ENCODE assay signal across 1 cellular context in the genomic region with DNA sequence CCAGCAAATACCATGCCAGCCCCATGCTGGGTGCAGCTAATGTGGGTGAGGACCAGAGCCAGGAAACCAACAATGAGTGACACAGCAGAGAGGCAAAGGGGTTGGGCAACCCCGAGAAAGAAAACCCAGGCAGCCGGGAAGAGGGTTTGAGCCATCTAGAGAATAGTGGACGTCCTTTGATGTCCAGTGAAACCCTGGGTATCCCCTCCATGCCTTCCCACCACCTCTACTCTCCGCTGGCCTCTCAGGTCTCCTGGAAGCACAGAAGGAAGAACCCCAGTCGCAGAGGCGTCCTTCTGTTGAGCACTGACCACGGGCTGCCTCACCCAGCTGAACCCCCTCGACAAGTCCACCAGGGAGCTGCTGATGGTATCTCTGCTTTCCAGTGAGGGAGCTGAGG.
TF ChIP-seq lines count a peak whose summit lies in the region.

No MANE protein-coding gene starts in this region.

TF ChIP-seq in HepG2, 621 proteins besides CTCF, POLR2A, EP300 and RAD21 (continued from another document):
- TF ChIP-seq, protein P1, sequence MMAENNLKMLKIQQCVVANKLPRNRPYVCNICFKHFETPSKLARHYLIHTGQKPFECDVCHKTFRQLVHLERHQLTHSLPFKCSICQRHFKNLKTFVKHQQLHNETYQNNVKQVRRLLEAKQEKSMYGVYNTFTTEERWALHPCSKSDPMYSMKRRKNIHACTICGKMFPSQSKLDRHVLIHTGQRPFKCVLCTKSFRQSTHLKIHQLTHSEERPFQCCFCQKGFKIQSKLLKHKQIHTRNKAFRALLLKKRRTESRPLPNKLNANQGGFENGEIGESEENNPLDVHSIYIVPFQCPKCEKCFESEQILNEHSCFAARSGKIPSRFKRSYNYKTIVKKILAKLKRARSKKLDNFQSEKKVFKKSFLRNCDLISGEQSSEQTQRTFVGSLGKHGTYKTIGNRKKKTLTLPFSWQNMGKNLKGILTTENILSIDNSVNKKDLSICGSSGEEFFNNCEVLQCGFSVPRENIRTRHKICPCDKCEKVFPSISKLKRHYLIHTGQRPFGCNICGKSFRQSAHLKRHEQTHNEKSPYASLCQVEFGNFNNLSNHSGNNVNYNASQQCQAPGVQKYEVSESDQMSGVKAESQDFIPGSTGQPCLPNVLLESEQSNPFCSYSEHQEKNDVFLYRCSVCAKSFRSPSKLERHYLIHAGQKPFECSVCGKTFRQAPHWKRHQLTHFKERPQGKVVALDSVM (CRISPR knock-in tag; IDR thresholded peaks at IDR 0.05): no peak
- no peak for TF ChIP-seq RFX5 (IDR thresholded peaks at IDR 0.05; ENCODE audit: low read depth, low read length)
